Comparison of ENCODE assay signal across 9 cellular contexts in the genomic region with DNA sequence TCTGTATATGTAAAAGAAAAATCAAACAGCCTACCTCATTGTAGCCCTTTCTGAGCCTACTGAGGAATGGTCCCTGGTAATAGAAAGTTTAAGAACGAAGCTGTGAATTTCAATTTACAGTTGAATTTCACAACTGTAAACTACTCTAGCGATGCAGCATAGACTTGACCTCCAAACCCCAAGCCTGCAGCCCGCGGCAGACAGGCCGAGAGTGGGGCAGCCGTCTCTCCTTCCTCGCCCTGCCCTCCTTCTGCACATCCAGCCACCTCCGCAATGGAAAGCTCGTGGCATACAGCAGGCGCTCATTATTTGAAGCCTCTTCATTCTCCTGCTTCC. TPM values are rescaled to one million over a fixed set of nuclear protein-coding genes. Genes with fewer than 3 reads are reported as not detected.
DNase-seq lines count a peak whose midpoint lies in the region; ATAC-seq and TF ChIP-seq lines count a peak whose summit lies in the region.
"Had no signal": no experiment of that assay in that cellular context is flagged by ENCODE, and none has a peak within 500 bp of the region (broad histone marks: within the 10 kb centered on the region; RNA-seq: fewer than 3 reads in every experiment).

No MANE protein-coding gene starts in this region.

- H3K4me3 Mint-ChIP-seq in natural killer cell = peak overlapping the region; percentile 89

- TF ChIP-seq CTCF in choroid plexus epithelial cell (conservative IDR thresholded peaks at IDR 0.05; ENCODE audit: low read depth, low read length) (no peak), natural killer cell (IDR thresholded peaks at IDR 0.05) (no peak)

- intact Hi-C loops in natural killer cell (cut with micrococcal nuclease) = no loop called here

- no peaks in the 10 kb centered on the region for H3K36me3 Mint-ChIP-seq in natural killer cell

- DNase-seq in choroid plexus epithelial cell (ENCODE audit: low read depth) (no peak), natural killer cell (no peak), hippocampal formation (lab: John Stamatoyannopoulos, UW) (no peak), epidermal melanocyte (ENCODE audit: insufficient read length, low spot score) (no peak)
- DNase-seq in stimulated activated CD4-positive, alpha-beta T cell treated with anti-CD3 and anti-CD28 coated beads, Interleukin-2, amount 100 ng/mL, for 48 hours = no peak

- peak overlapping the region; percentile 71 for H3K4me3 ChIP-seq in choroid plexus epithelial cell (ENCODE audit: low read depth, low read length)

- ATAC-seq in GM18909 (IDR thresholded peaks at IDR 0.05; ENCODE audit: poor library complexity, unreplicated experiment) = peak; percentile 25
- ATAC-seq in HG03442 (IDR thresholded peaks at IDR 0.05; ENCODE audit: unreplicated experiment) = peak; percentile 14
- peak in 2 of 3 donors; percentile 2 to 6 for ATAC-seq in natural killer cell
- ATAC-seq in HG03439 (IDR thresholded peaks at IDR 0.05; ENCODE audit: unreplicated experiment) = no peak

- H3K27me3 Mint-ChIP-seq in natural killer cell (ENCODE audit: low read depth in 2 of 2) = peaks cover 29 to 48% of the 10 kb centered on the region in 2 donors

- peak overlapping the region in 1 of 2 donors; percentile 87 for H3K27ac Mint-ChIP-seq in natural killer cell

- H3K9me3 Mint-ChIP-seq in natural killer cell = no peaks in the 10 kb centered on the region

- H3K4me1 Mint-ChIP-seq in natural killer cell = peaks cover 15 to 18% of the 10 kb centered on the region in 2 donors

RNA-seq across cellular contexts. Expression of gene RNASE2, which starts 15.3 kb away (rescaled TPM):
- 10 to 100 TPM in 1 of 3 donors, 1 to 10 TPM in 1, not detected in 1; 2.2 to 53.6 TPM for total RNA-seq in natural killer cell
- total RNA-seq: NCI-H460 had no signal

RNA-seq across cellular contexts. Expression of gene METTL17, which starts 19.2 kb away (rescaled TPM):
- 10 to 100 TPM; 62.8 to 79.2 (median 74.1) TPM for total RNA-seq in natural killer cell

RNA-seq across cellular contexts. Expression of gene SLC39A2, which starts 28.5 kb away (rescaled TPM):
- total RNA-seq in natural killer cell = not detected
- total RNA-seq: NCI-H460 had no signal

RNA-seq across cellular contexts. Expression of gene NDRG2, which starts 54.2 kb away (rescaled TPM):
- 10 to 100 TPM; 11.2 to 14.6 (median 13.6) TPM for total RNA-seq in natural killer cell

RNA-seq across cellular contexts. Expression of gene TPPP2, which starts 59.4 kb away (rescaled TPM):
- not detected for total RNA-seq in natural killer cell
- total RNA-seq: NCI-H460 had no signal
